22 cellular contexts compared by ENCODE assay signal in genomic region chr2:223784221-223784772, GRCh38. TPM values are rescaled to one million over a fixed set of nuclear protein-coding genes. Genes with fewer than 3 reads are reported as not detected.
A peak's percentile ranks its signal among the peaks of the same experiment; 100 is the strongest.
DNase-seq lines count a peak whose midpoint lies in the region; ATAC-seq, FAIRE-seq and TF ChIP-seq lines count a peak whose summit lies in the region.
"Had no signal": no experiment of that assay in that cellular context is flagged by ENCODE, and none has a peak within 500 bp of the region (broad histone marks: within the 10 kb centered on the region; RNA-seq: fewer than 3 reads in every experiment).

No MANE protein-coding gene starts in this region.

- H3K9me3 Mint-ChIP-seq in GM23338 (no peaks in the 10 kb centered on the region), memory B cell (no peaks in the 10 kb centered on the region)
- H3K9me3 Mint-ChIP-seq in stimulated activated effector memory CD8-positive, alpha-beta T cell treated with anti-CD3 and anti-CD28 coated beads, Interleukin-12 subunit alpha, Interleukin-12 subunit beta, amount 100 ng/mL, for 72 hours = no peaks in the 10 kb centered on the region

- H2BK12ac ChIP-seq in H1 (ENCODE audit: low read depth, low read length) = no peak overlapping the region

- in situ Hi-C loops in gastrocnemius medialis (cut with MboI; ENCODE audit: low sequenced_read_pairs in 4 of 4) = loop anchor here in 1 of 4 donors (25.0 kb wide), 1 partner anchor 822 kb away; no protein-coding TSS in a partner anchor

- H3K4me1 Mint-ChIP-seq in GM23338 (peaks cover 13% of the 10 kb centered on the region), memory B cell (peaks cover 43% of the 10 kb centered on the region)
- no peaks in the 10 kb centered on the region for H3K4me1 Mint-ChIP-seq in stimulated activated effector memory CD8-positive, alpha-beta T cell treated with anti-CD3 and anti-CD28 coated beads, Interleukin-12 subunit alpha, Interleukin-12 subunit beta, amount 100 ng/mL, for 72 hours

- no peak overlapping the region for H3K9ac ChIP-seq in H1 (replicated peaks in 1 of 4; ENCODE audit: extremely low read depth in 1 of 4, low read depth in 3 of 4, low read length in 3 of 4)
- H3K9ac ChIP-seq: GM23248, SK-N-SH had no signal

- no peaks in the 10 kb centered on the region for H3K27me3 ChIP-seq in GM23338 (ENCODE audit: insufficient read depth)
- no peaks in the 10 kb centered on the region for H3K27me3 ChIP-seq in H1 (replicated peaks in 1 of 4; ENCODE audit: control insufficient read depth in 3 of 4, extremely low read depth in 1 of 4, insufficient read depth in 3 of 4, low read length in 3 of 4)
- H3K27me3 ChIP-seq in tibial artery = no peaks in the 10 kb centered on the region
- no peaks in the 10 kb centered on the region for H3K27me3 ChIP-seq in gastrocnemius medialis
- H3K27me3 ChIP-seq: BE2C, MG63 had no signal

- H4K8ac ChIP-seq in H1 (ENCODE audit: extremely low read depth, insufficient read depth, low read length) = no peak overlapping the region

- TF ChIP-seq CTCF in GM23338 (conservative IDR thresholded peaks at IDR 0.05; ENCODE audit: low read depth in 2 of 2) = no peak
- no peak for TF ChIP-seq CTCF in H1 (IDR thresholded peaks at IDR 0.05; ENCODE audit: control extremely low read depth in 1 of 3, insufficient read depth in 1 of 3, low read depth in 1 of 3, low read length in 3 of 3)
- no peak for TF ChIP-seq CTCF in tibial artery (IDR thresholded peaks at IDR 0.05)
- TF ChIP-seq CTCF in gastrocnemius medialis (IDR thresholded peaks at IDR 0.05 in 4 of 5, conservative IDR thresholded peaks at IDR 0.05 in 1 of 5) = no peak

- H3K36me3 ChIP-seq in GM23338 (ENCODE audit: insufficient read depth) (no peaks in the 10 kb centered on the region), H1 (ENCODE audit: control insufficient read depth in 2 of 4, insufficient read depth in 4 of 4, low read length in 3 of 4) (no peaks in the 10 kb centered on the region), tibial artery (no peaks in the 10 kb centered on the region), gastrocnemius medialis (no peaks in the 10 kb centered on the region)
- H3K36me3 ChIP-seq: BE2C, MG63 had no signal

- CTCF ChIA-PET in H1 (lab: Charles Lee; ENCODE audit: partially characterized antibody) = interaction anchor here (1.1 to 1.9 kb wide), 4 partner anchors 10 to 142 kb away, joined by 3 to 10 read pairs (median 4); no protein-coding TSS in a partner anchor

- FAIRE-seq in H1 (lab: Jason Lieb, UNC) = no peak

- H3K79me2 ChIP-seq in GM23338 (replicated peaks; ENCODE audit: insufficient read depth) (0 out of 2 replicates have a peak, but pooled peaks cover under 1% of the 10 kb centered on the region), H1 (ENCODE audit: control insufficient read depth in 1 of 2, insufficient read depth in 2 of 2, low read length in 2 of 2) (peaks cover 0 to 8% of the 10 kb centered on the region in 2 experiments; a peak in 1 of 4 replicates)

- no peak overlapping the region for H2AK5ac ChIP-seq in H1 (ENCODE audit: low read depth, low read length)

- H3K79me1 ChIP-seq in H1 (ENCODE audit: low read depth, low read length) = peaks cover 2% of the 10 kb centered on the region; the same call in 1 of the 2 replicates

- H3F3A ChIP-seq in GM23338 (replicated peaks; ENCODE audit: low read depth) = no peaks in the 10 kb centered on the region

- no peak overlapping the region for H4K5ac ChIP-seq in H1 (ENCODE audit: insufficient read length, low read depth, low read length)

- H3K23ac ChIP-seq in H1 (ENCODE audit: insufficient read length) = no peak overlapping the region

- H3K4me1 ChIP-seq in GM23338 (ENCODE audit: insufficient read depth) (no peaks in the 10 kb centered on the region), H1 (replicated peaks in 1 of 4; ENCODE audit: control insufficient read depth in 3 of 4, insufficient read depth in 4 of 4, low read length in 3 of 4) (peaks cover 0 to 5% (median under 1%) of the 10 kb centered on the region in 4 experiments; a peak in 1 of 7 replicates), tibial artery (no peaks in the 10 kb centered on the region), gastrocnemius medialis (no peaks in the 10 kb centered on the region)
- H3K4me1 ChIP-seq: BE2C had no signal

- 79% methylated on average over 5 of the region's 5 CpGs; no CpG with 5 or more reads in 1 of the 2 experiments for WGBS in H1 (ENCODE audit: extremely low coverage in 1 of 2, insufficient coverage in 1 of 2, insufficient read length in 1 of 2, insufficient replicate concordance in 2 of 2, low coverage in 1 of 2, low lambda C conversion rate in 2 of 2, missing lambda C conversion rate in 1 of 2), 2 experiments

- H3K27me3 Mint-ChIP-seq in GM23338 (ENCODE audit: insufficient read depth, low read depth, poor library complexity) (peaks cover 4% of the 10 kb centered on the region), memory B cell (no peaks in the 10 kb centered on the region)

- H3K9me2 ChIP-seq in GM23338 (ENCODE audit: insufficient read depth) = no peaks in the 10 kb centered on the region
- H3K9me2 ChIP-seq: SK-N-SH had no signal

- no peak for TF ChIP-seq RAD21 in H1 (IDR thresholded peaks at IDR 0.05 in 1 of 2, conservative IDR thresholded peaks at IDR 0.05 in 1 of 2; ENCODE audit: low read depth in 2 of 2, low read length in 2 of 2)

- H3K36me3 Mint-ChIP-seq in GM23338 (ENCODE audit: low read depth) (no peaks in the 10 kb centered on the region), memory B cell (peaks cover 18% of the 10 kb centered on the region)
- no peaks in the 10 kb centered on the region for H3K36me3 Mint-ChIP-seq in stimulated activated effector memory CD8-positive, alpha-beta T cell treated with anti-CD3 and anti-CD28 coated beads, Interleukin-12 subunit alpha, Interleukin-12 subunit beta, amount 100 ng/mL, for 72 hours

- no peak overlapping the region; the same call in 1 of the 2 replicates for H3K18ac ChIP-seq in H1 (ENCODE audit: extremely low read depth, low read length)

- H3K14ac ChIP-seq in H1 (ENCODE audit: insufficient read length) = no peak overlapping the region

- H4K20me1 ChIP-seq in GM23338 (replicated peaks; ENCODE audit: insufficient read depth) (no peaks in the 10 kb centered on the region), H1 (replicated peaks in 1 of 2; ENCODE audit: control insufficient read depth in 1 of 2, insufficient read depth in 2 of 2, low read length in 2 of 2) (no peaks in the 10 kb centered on the region)

- no peak overlapping the region for H3K4ac ChIP-seq in H1 (replicated peaks; ENCODE audit: insufficient read length, low read depth, low read length)

- no peak overlapping the region for H2AFZ ChIP-seq in GM23338
- no peak overlapping the region for H2AFZ ChIP-seq in H1 (ENCODE audit: low read length)
- H2AFZ ChIP-seq: GM23248 had no signal

- H2BK20ac ChIP-seq in H1 (ENCODE audit: low read length) = no peak overlapping the region

- peak overlapping the region; percentile 26 for H4K91ac ChIP-seq in H1 (replicated peaks; ENCODE audit: insufficient read length, low read length)

- intact Hi-C loops in tibial artery (cut with DNase I; ENCODE audit: low total_unique reads) (no loop called here), gastrocnemius medialis (cut with DNase I; ENCODE audit: low total_unique reads) (no loop called here)

- no peak overlapping the region for H3K4me3 ChIP-seq in GM23338
- no peak overlapping the region for H3K4me3 ChIP-seq in H1 (ENCODE audit: extremely low read depth in 1 of 4, insufficient read depth in 2 of 4, low read depth in 3 of 4, low read length in 4 of 4)
- H3K4me3 ChIP-seq in tibial artery = no peak overlapping the region
- no peak overlapping the region for H3K4me3 ChIP-seq in gastrocnemius medialis
- H3K4me3 ChIP-seq: GM23248, MG63 had no signal

- H3K56ac ChIP-seq in H1 (replicated peaks; ENCODE audit: insufficient read length, low read depth, low read length) = peak overlapping the region; percentile 10

- H2BK5ac ChIP-seq in H1 (ENCODE audit: low read depth, low read length) = no peak overlapping the region

- no peak overlapping the region for H2BK120ac ChIP-seq in H1 (replicated peaks; ENCODE audit: low read depth, low read length)

- no peak for TF ChIP-seq POLR2A in H1 (IDR thresholded peaks at IDR 0.05; ENCODE audit: control extremely low read depth in 1 of 2, low read depth in 2 of 2, low read length in 2 of 2)
- no peak for TF ChIP-seq POLR2A in gastrocnemius medialis (IDR thresholded peaks at IDR 0.05)

- no peak overlapping the region for H3K4me2 ChIP-seq in GM23338
- H3K4me2 ChIP-seq in H1 (ENCODE audit: insufficient read depth in 1 of 2, low read depth in 2 of 2, low read length in 2 of 2) = no peak overlapping the region
- H3K4me2 ChIP-seq: SK-N-SH had no signal

- no peak overlapping the region for H2BK15ac ChIP-seq in H1 (ENCODE audit: low read length)

- H3K9me3 ChIP-seq in H1 (ENCODE audit: insufficient read depth in 2 of 2, low read depth in 1 of 2, low read length in 1 of 2) = no peaks in the 10 kb centered on the region
- H3K9me3 ChIP-seq in tibial artery = no peaks in the 10 kb centered on the region
- H3K9me3 ChIP-seq in gastrocnemius medialis = no peaks in the 10 kb centered on the region
- H3K9me3 ChIP-seq: BE2C, MG63, SK-N-SH had no signal

- H3K4me3 Mint-ChIP-seq in GM23338 (no peak overlapping the region), memory B cell (no peak overlapping the region)
- no peak overlapping the region for H3K4me3 Mint-ChIP-seq in stimulated activated effector memory CD8-positive, alpha-beta T cell treated with anti-CD3 and anti-CD28 coated beads, Interleukin-12 subunit alpha, Interleukin-12 subunit beta, amount 100 ng/mL, for 72 hours

- no peak for ATAC-seq in GM23338
- no peak for ATAC-seq in memory B cell (ENCODE audit: low read depth)
- no peak for ATAC-seq in stimulated activated effector memory CD8-positive, alpha-beta T cell treated with anti-CD3 and anti-CD28 coated beads, Interleukin-12 subunit alpha, Interleukin-12 subunit beta, amount 100 ng/mL, for 72 hours
- ATAC-seq in gastrocnemius medialis = no peak
- ATAC-seq: Panc1 had no signal

- H3K27ac ChIP-seq in GM23338 (ENCODE audit: low read depth) = no peak overlapping the region
- H3K27ac ChIP-seq in H1 (ENCODE audit: low read depth, low read length) = no peak overlapping the region
- H3K27ac ChIP-seq in tibial artery = no peak overlapping the region
- no peak overlapping the region for H3K27ac ChIP-seq in gastrocnemius medialis
- H3K27ac ChIP-seq: GM23248 had no signal

- POLR2A ChIA-PET in H1 (lab: Charles Lee; ENCODE audit: partially characterized antibody) = interaction anchor here (0.8 kb wide), 1 partner anchor 320 kb away, joined by 3 read pairs; no protein-coding TSS in a partner anchor

- DNase-seq in GM23338 (ENCODE audit: low spot score) (no peak), H1 (ENCODE audit: low read depth in 1 of 2, low spot score in 2 of 2) (no peak), memory B cell (ENCODE audit: low spot score in 2 of 2) (no peak), tibial artery (no peak), gastrocnemius medialis (no peak), mucosa of gallbladder (ENCODE audit: low spot score) (no peak), medulla oblongata (ENCODE audit: extremely low spot score) (no peak)
- DNase-seq in stimulated activated effector memory CD8-positive, alpha-beta T cell treated with anti-CD3 and anti-CD28 coated beads, Interleukin-12 subunit alpha, Interleukin-12 subunit beta, amount 100 ng/mL, for 72 hours (ENCODE audit: low spot score in 2 of 2) = no peak
- DNase-seq: BE2C; DMS79; GM23248; Kasumi-1; MG63; NCI-H1417 treated with DMSO at 0.1 percent for 48 hours; NCI-H1930; NCI-H2227 treated with DMSO at 0.1 percent for 48 hours; NCI-H510A treated with DMSO at 0.1 percent for 48 hours; NCI-H748 treated with DMSO at 0.1 percent for 48 hours; NK-92 treated with Interleukin-12 subunit alpha and Interleukin-12 subunit beta, amount 100 ng/mL, for 24 hours; SIG-M5; SK-N-SH had no signal

- TF ChIP-seq EP300 in H1 (IDR thresholded peaks at IDR 0.05; ENCODE audit: borderline replicate concordance in 1 of 2, low read depth in 2 of 2, low read length in 2 of 2) = no peak

- H3K27ac Mint-ChIP-seq in GM23338 (peak overlapping the region; percentile 51), memory B cell (peak overlapping the region; percentile 76)
- peak overlapping the region; percentile 46 for H3K27ac Mint-ChIP-seq in stimulated activated effector memory CD8-positive, alpha-beta T cell treated with anti-CD3 and anti-CD28 coated beads, Interleukin-12 subunit alpha, Interleukin-12 subunit beta, amount 100 ng/mL, for 72 hours

- H3K23me2 ChIP-seq in H1 (ENCODE audit: low read depth, low read length) = no peaks in the 10 kb centered on the region

RNA-seq across cellular contexts. Expression of gene AP1S3, which starts 53.1 kb away (rescaled TPM):
- 25.5 and 26.2 TPM in 2 replicates for total RNA-seq in GM23338 (2014; rRNA removed; shearing (Covaris generic))
- polyA plus RNA-seq in GM23338 (2016; fragmentation: Nextera tagmentation; extraction: Ambion mirVana) (7.3 and 8.8 TPM in 2 replicates), H1 (2011; rRNA removed) (2.9 and 3.9 TPM in 2 replicates)
- 19.7 and 20.2 TPM in 2 replicates for total RNA-seq in H1 (2021; fragmentation: NEBNext Ultra II Directional; extraction: Animal tissue kit (Norgen Biotek cat#: 25700))
- 6.2 TPM for polyA plus RNA-seq in H1 (2011; cell fraction: cytosol; rRNA removed)
- polyA plus RNA-seq in H1 (2011; cell fraction: nucleus; rRNA removed) = 2.0 TPM
- 7.5 to 9.6 TPM (median 9.0 TPM) in 4 replicates for polyA plus RNA-seq in H1 (2012, experiment 1 of 2)
- 6.5 TPM for polyA plus RNA-seq in H1 (2012, experiment 2 of 2)
- 9.1 TPM for polyA plus RNA-seq in H1 (2013, experiment 1 of 2)
- 10.2 TPM for polyA plus RNA-seq in H1 (2013, experiment 2 of 2)
- 3.7 and 4.7 TPM in 2 replicates for polyA minus RNA-seq in H1 (2011; rRNA and poly(A)+ RNA removed)
- 14.2 TPM for polyA minus RNA-seq in H1 (2011; cell fraction: cytosol; rRNA and poly(A)+ RNA removed)
- polyA minus RNA-seq in H1 (2011; cell fraction: nucleus; rRNA and poly(A)+ RNA removed) = 10.2 TPM
- total RNA-seq in gastrocnemius medialis (under 1 TPM in 1 of 4 donors, not detected in 3; 0.20 TPM), mucosa of gallbladder (43.3 TPM)

Comparison
In these comparisons a context has a peak if more than half of its experiments do, and no peak if none do; other contexts are left out.
1. RNA of gene AP1S3, which starts 53.1 kb away (total RNA-seq): 43.3 TPM in mucosa of gallbladder (single experiment), 25.5 to 26.2 TPM in GM23338 and 19.7 to 20.2 TPM in H1; 0.20 TPM in gastrocnemius medialis; every median in the first group is over 10 times any median in the second.
2. Peak in every context shown above with its lines, with median percentiles within 50 percentile points of each other: H3K27ac Mint-ChIP-seq.